11 cellular contexts compared by ENCODE assay signal in the genomic region with DNA sequence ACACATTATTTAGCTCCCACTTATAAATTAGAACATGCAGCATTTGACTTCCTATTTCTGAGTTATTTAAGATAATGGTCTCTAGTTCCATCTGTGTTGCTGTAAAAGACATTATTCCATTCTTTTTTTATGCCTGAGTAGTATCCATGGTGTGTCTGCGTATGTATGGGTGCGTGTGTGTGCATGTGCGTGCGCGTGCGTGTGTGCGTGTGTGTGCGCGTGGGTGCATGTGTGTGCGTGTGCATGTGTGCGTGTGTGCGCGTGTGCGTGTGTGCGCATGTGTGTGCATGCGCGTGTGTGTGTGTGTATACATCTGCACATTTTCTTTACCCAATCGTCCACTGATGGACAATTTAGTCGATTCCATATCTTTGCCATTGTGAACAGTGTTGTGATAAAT.
"Had no signal": no experiment of that assay in that cellular context is flagged by ENCODE, and none has a peak within 500 bp of the region (broad histone marks: within the 10 kb centered on the region; RNA-seq: fewer than 3 reads in every experiment).

No MANE protein-coding gene starts in this region.

- FAIRE-seq: H1, H54 had no signal

- H2AFZ ChIP-seq: GM23248, GM23338 had no signal

- ATAC-seq: GM23338, HCT116 had no signal

- H3K4me3 ChIP-seq: GM23248, GM23338, HAP-1 had no signal

- H3K9ac ChIP-seq: GM23248 had no signal

- H3K4me3 Mint-ChIP-seq: GM23338, H9, HFFc6 had no signal

- H3K4me1 Mint-ChIP-seq: GM23338 had no signal

- H3K9me3 Mint-ChIP-seq: H9 had no signal

- H3K4me2 ChIP-seq: GM23338 had no signal

- H3K36me3 ChIP-seq: HAP-1 had no signal

- H3K27ac Mint-ChIP-seq: GM23338, H9, HFFc6 had no signal

- DNase-seq: GM23248, GOT3, H7, H9, HCEC 1CT, HFFc6 had no signal

- H3K27ac ChIP-seq: GM23248 had no signal

- H3K9me3 ChIP-seq: HAP-1 had no signal

- H3K4me1 ChIP-seq: HAP-1 had no signal
